Comparison of ENCODE assay signal across 8 cellular contexts in genomic region chr14:76762617-76763361, GRCh38. TPM values are rescaled to one million over a fixed set of nuclear protein-coding genes. Genes with fewer than 3 reads are reported as not detected.
DNase-seq lines count a peak whose midpoint lies in the region; ATAC-seq, FAIRE-seq and TF ChIP-seq lines count a peak whose summit lies in the region.

No MANE protein-coding gene starts in this region.

- POLR2A ChIA-PET in K562 (lab: Yijun Ruan, JAX): interaction anchor here (0.6 kb wide), 1 partner anchor 17 kb away, joined by 3 read pairs; no protein-coding TSS in a partner anchor

- FAIRE-seq in K562 (lab: Jason Lieb, UNC): no peak

- DNase-seq in NOMO-1 treated with DMSO at 0.1 percent for 48 hours (lab: John Stamatoyannopoulos, UW; ENCODE audit: unreplicated experiment): peak; percentile 10
- no peak for DNase-seq in NOMO-1 treated with dmso at 0.1 percent for 144 hours (lab: John Stamatoyannopoulos, UW; ENCODE audit: unreplicated experiment)
- DNase-seq in K562 (ENCODE audit: extremely low read depth in 1 of 4, low spot score in 3 of 4): peak in 1 of 4 experiments; percentile 19
- no peak for DNase-seq in left lung
- DNase-seq in suprapubic skin (ENCODE audit: low spot score in 2 of 2): peak in 1 of 2 donors; percentile 69
- DNase-seq in SHP77 (lab: John Stamatoyannopoulos, UW): no peak

- no peaks in the 10 kb centered on the region for H4K20me1 ChIP-seq in K562 (replicated peaks; ENCODE audit: control insufficient read depth, insufficient read depth, low read length)

- no peak for TF ChIP-seq RAD21 in K562 (CRISPR knock-in tag; conservative IDR thresholded peaks at IDR 0.05 in 1 of 2, IDR thresholded peaks at IDR 0.05 in 1 of 2)

- no peak overlapping the region for H2AFZ ChIP-seq in K562 (ENCODE audit: low read depth, low read length)

- intact Hi-C loops in K562 (cut with micrococcal nuclease): no loop called here
- intact Hi-C loops in left lung (cut with DNase I): no loop called here

- no peak for ATAC-seq in K562
- ATAC-seq in left lung: peak; percentile 10
- ATAC-seq in HG03565 (IDR thresholded peaks at IDR 0.05; ENCODE audit: unreplicated experiment): no peak
- no peak for ATAC-seq in GM21528 (IDR thresholded peaks at IDR 0.05; ENCODE audit: low FRiP score, unreplicated experiment)

- no peaks in the 10 kb centered on the region for H3K9me1 ChIP-seq in K562 (ENCODE audit: control insufficient read depth, insufficient read depth, low read length)

- TF ChIP-seq POLR2A in K562 (conservative IDR thresholded peaks at IDR 0.05) (no peak), suprapubic skin (IDR thresholded peaks at IDR 0.05) (no peak)

- H3K79me2 ChIP-seq in K562 (ENCODE audit: control insufficient read depth, insufficient read depth, low read length): no peaks in the 10 kb centered on the region

- no TSS peak for BruUV-seq in K562 (replicated peaks; lab: Mats Ljungman, UMichigan)

- H3K9me3 ChIP-seq in K562 (replicated peaks; ENCODE audit: control insufficient read depth, insufficient read depth, low read depth, low read length) (no peaks in the 10 kb centered on the region), left lung (no peaks in the 10 kb centered on the region), suprapubic skin (no peaks in the 10 kb centered on the region)

- H3K27ac ChIP-seq in K562 (ENCODE audit: extremely low read depth, low read depth, low read length) (no peak overlapping the region), left lung (peak overlapping the region; percentile 77 to 80), suprapubic skin (no peak overlapping the region)

- TF ChIP-seq EP300 in K562 (IDR thresholded peaks at IDR 0.05; ENCODE audit: low read length): no peak
- TF ChIP-seq EP300 in suprapubic skin (IDR thresholded peaks at IDR 0.05): no peak

- no peak overlapping the region for H3K9ac ChIP-seq in K562 (ENCODE audit: insufficient read depth in 1 of 2, low read depth in 2 of 2, low read length in 2 of 2)

- TF ChIP-seq CTCF in K562 (IDR thresholded peaks at IDR 0.05 in 2 of 3, conservative IDR thresholded peaks at IDR 0.05 in 1 of 3; ENCODE audit: insufficient read depth in 2 of 3, low read depth in 1 of 3, low read length in 3 of 3) (no peak), left lung (IDR thresholded peaks at IDR 0.05) (no peak), suprapubic skin (IDR thresholded peaks at IDR 0.05) (no peak)

- H3K27me3 ChIP-seq in K562 (ENCODE audit: control insufficient read depth in 2 of 2, insufficient read depth in 2 of 2, low read length in 2 of 2) (peaks cover 0 to 31% of the 10 kb centered on the region in 2 experiments; a peak in 2 of 5 replicates), left lung (peaks cover 0 to 42% of the 10 kb centered on the region in 2 donors), suprapubic skin (peaks cover 27% of the 10 kb centered on the region)

- H3K36me3 ChIP-seq in K562 (ENCODE audit: control insufficient read depth, insufficient read depth, low read length) (no peaks in the 10 kb centered on the region), left lung (no peaks in the 10 kb centered on the region), suprapubic skin (no peaks in the 10 kb centered on the region)

- H3K4me1 ChIP-seq in K562 (replicated peaks in 1 of 2; ENCODE audit: control insufficient read depth in 2 of 2, insufficient read depth in 2 of 2, low read length in 2 of 2) (peaks cover 2 to 22% of the 10 kb centered on the region in 2 experiments; a peak in 2 of 5 replicates), left lung (peaks cover 8 to 50% of the 10 kb centered on the region in 2 donors), suprapubic skin (peaks cover 31% of the 10 kb centered on the region)

- H3K4me3 ChIP-seq in K562: no peak overlapping the region
- peak overlapping the region; percentile 69 to 71 for H3K4me3 ChIP-seq in left lung
- H3K4me3 ChIP-seq in suprapubic skin: peak overlapping the region; percentile 87

- CTCF ChIA-PET in K562 (lab: Yijun Ruan, JAX; ENCODE audit: low intra/inter-chr PET ratio): no interaction called here

- 22% methylated on average over 16 of the region's 27 CpGs for WGBS in K562 (ENCODE audit: insufficient coverage, low coverage, missing lambda C conversion rate)
- 50% methylated on average over 27 of the region's 27 CpGs for WGBS in suprapubic skin

- no peak overlapping the region for H3K4me2 ChIP-seq in K562 (ENCODE audit: insufficient read depth, low read length)

- in situ Hi-C loops in K562 (cut with MboI): no loop called here

TF ChIP-seq in K562, 482 proteins besides CTCF, POLR2A, EP300 and RAD21 (continues in another document):
- TF ChIP-seq ZBTB49 (CRISPR knock-in tag; IDR thresholded peaks at IDR 0.05; ENCODE audit: borderline replicate concordance) (no peak), ZBTB8A (IDR thresholded peaks at IDR 0.05; ENCODE audit: partially characterized antibody) (no peak), GABPA (tag; conservative IDR thresholded peaks at IDR 0.05; ENCODE audit: low read depth) (no peak), PRPF4 (IDR thresholded peaks at IDR 0.05; ENCODE audit: insufficient read depth, low read depth, low read length, poor library complexity, severe bottlenecking) (no peak), HDAC8 (tag; IDR thresholded peaks at IDR 0.05) (no peak), ETS1 (conservative IDR thresholded peaks at IDR 0.05; ENCODE audit: control insufficient read depth, low read depth, low read length) (no peak)

RNA-seq across cellular contexts. Expression of gene VASH1, which starts 1.5 kb away (rescaled TPM):
- total RNA-seq in K562 (2011; cell fraction: chromatin; rRNA removed; ENCODE audit: low replicate concordance): 0.30 and 0.46 TPM in 2 replicates
- 0.67 TPM in 1 of 2 replicates, not detected in the other for total RNA-seq in K562 (2011; cell fraction: nucleolus; rRNA removed)
- total RNA-seq in K562 (2011; cell fraction: nucleoplasm; rRNA removed): 0.07 and 0.15 TPM in 2 replicates
- 0.05 and 0.16 TPM in 2 replicates for total RNA-seq in K562 (2014; rRNA removed)
- total RNA-seq in K562 (2014; rRNA removed; fragmentation: Illumina TruSeq; extraction: Trizol): 0.11 and 0.22 TPM in 2 replicates
- 0.11 and 0.25 TPM in 2 replicates for total RNA-seq in K562 (2015; rRNA removed; fragmentation: Illumina TruSeq; extraction: Trizol)
- 0.16 and 0.27 TPM in 2 replicates for total RNA-seq in K562 (2021)
- 0.15 and 0.43 TPM in 2 replicates for polyA plus RNA-seq in K562 (2011; rRNA removed)
- 0.18 and 0.55 TPM in 2 replicates for polyA plus RNA-seq in K562 (2011; cell fraction: cytosol; rRNA removed)
- 0.74 and 1.3 TPM in 2 replicates for polyA plus RNA-seq in K562 (2011; cell fraction: nucleus; rRNA removed)
- polyA plus RNA-seq in K562 (2012): 0.46 and 0.48 TPM in 2 replicates
- 0.03 and 0.11 TPM in 2 replicates for polyA plus RNA-seq in K562 (2014; fragmentation: Illumina TruSeq; extraction: Trizol)
- under 1 TPM in 1 of 2 experiments, not detected in 1; 0.01 TPM for polyA plus RNA-seq in K562 (2014; fragmentation: Nextera tagmentation; extraction: Ambion mirVana)
- 0.16 and 0.49 TPM in 2 replicates for polyA plus RNA-seq in K562 (2014; rRNA removed)
- polyA minus RNA-seq in K562 (2011; rRNA and poly(A)+ RNA removed): 0.24 and 0.46 TPM in 2 replicates
- 0.73 and 0.76 TPM in 2 replicates for polyA minus RNA-seq in K562 (2011; cell fraction: cytosol; rRNA and poly(A)+ RNA removed)
- 0.33 and 0.40 TPM in 2 replicates for polyA minus RNA-seq in K562 (2011; cell fraction: nucleus; rRNA and poly(A)+ RNA removed)
- total RNA-seq in left lung: 10 to 100 TPM; 26.5 to 29.3 TPM
- 1 to 10 TPM in 3 of 4 donors, under 1 TPM in 1; 0.68 to 5.8 (median 4.1) TPM for total RNA-seq in suprapubic skin

RNA-seq across cellular contexts. Expression of gene ANGEL1, which starts 49.9 kb away (rescaled TPM):
- total RNA-seq in K562 (2011; cell fraction: chromatin; rRNA removed; ENCODE audit: low replicate concordance): 59.6 and 73.4 TPM in 2 replicates
- total RNA-seq in K562 (2011; cell fraction: nucleolus; rRNA removed): 47.6 and 52.5 TPM in 2 replicates
- 56.4 and 62.1 TPM in 2 replicates for total RNA-seq in K562 (2011; cell fraction: nucleoplasm; rRNA removed)
- total RNA-seq in K562 (2014; rRNA removed) (5.2 and 6.7 TPM in 2 replicates), K562 (2014; rRNA removed; fragmentation: Illumina TruSeq; extraction: Trizol) (7.2 and 7.3 TPM in 2 replicates), K562 (2015; rRNA removed; fragmentation: Illumina TruSeq; extraction: Trizol) (6.1 and 6.3 TPM in 2 replicates), K562 (2021) (13.0 and 13.7 TPM in 2 replicates), left lung (10 to 100 TPM; 18.9 to 21.3 TPM), suprapubic skin (10 to 100 TPM; 17.1 to 25.8 (median 21.9) TPM)
- polyA plus RNA-seq in K562 (2011; rRNA removed) (22.2 and 22.8 TPM in 2 replicates), K562 (2014; fragmentation: Illumina TruSeq; extraction: Trizol) (10.8 and 12.0 TPM in 2 replicates), K562 (2014; fragmentation: Nextera tagmentation; extraction: Ambion mirVana) (1 to 10 TPM; 2.1 to 3.2 TPM), K562 (2014; rRNA removed) (9.8 and 15.0 TPM in 2 replicates)
- 23.9 and 26.3 TPM in 2 replicates for polyA plus RNA-seq in K562 (2011; cell fraction: cytosol; rRNA removed)
- polyA plus RNA-seq in K562 (2011; cell fraction: nucleus; rRNA removed): 35.0 and 39.9 TPM in 2 replicates
- 6.7 and 7.5 TPM in 2 replicates for polyA plus RNA-seq in K562 (2012)
- 20.3 and 23.9 TPM in 2 replicates for polyA minus RNA-seq in K562 (2011; rRNA and poly(A)+ RNA removed)
- 8.4 and 14.6 TPM in 2 replicates for polyA minus RNA-seq in K562 (2011; cell fraction: cytosol; rRNA and poly(A)+ RNA removed)
- polyA minus RNA-seq in K562 (2011; cell fraction: nucleus; rRNA and poly(A)+ RNA removed): 18.8 and 22.4 TPM in 2 replicates

Comparison
In these comparisons a context has a peak if more than half of its experiments do, and no peak if none do; other contexts are left out.
1. H3K27ac ChIP-seq: peak in left lung (2 of 2); none in K562 (single experiment) and suprapubic skin (single experiment).
2. RNA of gene VASH1, which starts 1.5 kb away (total RNA-seq): 26.5 to 29.3 TPM in left lung; 0.68 to 5.8 TPM in suprapubic skin and 0.05 to 0.67 TPM in K562; every median in the first group is over 4 times any median in the second.